22 cellular contexts compared by ENCODE assay signal in the genomic region with DNA sequence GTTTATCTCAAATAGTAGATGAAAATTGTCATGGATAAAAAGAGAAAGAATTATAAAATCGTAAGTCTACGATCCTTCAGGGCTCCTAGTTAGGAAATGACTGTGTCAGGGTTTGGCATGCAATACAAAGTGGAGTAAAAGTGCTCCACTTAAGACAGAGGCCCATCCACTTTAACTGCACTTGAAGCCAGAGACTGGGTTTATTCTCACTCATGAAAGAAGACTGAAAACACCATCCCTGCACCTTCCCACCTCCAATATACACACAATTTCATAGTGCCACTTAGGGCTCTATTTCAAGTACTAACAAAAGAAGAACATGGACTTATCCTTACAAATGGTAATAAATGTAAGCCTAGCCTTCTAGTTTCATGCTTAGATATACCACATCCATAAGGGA.
"Had no signal": no experiment of that assay in that cellular context is flagged by ENCODE, and none has a peak within 500 bp of the region (broad histone marks: within the 10 kb centered on the region; RNA-seq: fewer than 3 reads in every experiment).

No MANE protein-coding gene starts in this region.

- H3K27me3 ChIP-seq: dorsolateral prefrontal cortex, hepatocyte, neutrophil, right lobe of liver, suprapubic skin, tibial artery had no signal

- ATAC-seq: left cardiac atrium; left ventricle myocardium superior; mucosa of descending colon; naive thymus-derived CD8-positive, alpha-beta T cell; psoas muscle; right lobe of liver; stimulated activated effector memory CD8-positive, alpha-beta T cell treated with anti-CD3 and anti-CD28 coated beads, Interleukin-12 subunit alpha, Interleukin-12 subunit beta, amount 100 ng/mL, for 72 hours; stimulated activated naive CD8-positive, alpha-beta T cell treated with anti-CD3 and anti-CD28 coated beads, Interleukin-15, Interleukin-2, amounts not matched to agents 100 U/mL and 50 U/mL, for 24 hours had no signal

- DNase-seq: cortex of kidney; dorsolateral prefrontal cortex; effector CD8-positive, alpha-beta T cell; foreskin melanocyte; head of caudate nucleus; kidney; left cardiac atrium; left ventricle myocardium superior; mammary epithelial cell; mucosa of descending colon; naive thymus-derived CD8-positive, alpha-beta T cell; psoas muscle; retina; right lobe of liver; stimulated activated CD4-positive, alpha-beta T cell treated with anti-CD3 and anti-CD28 coated beads, Interleukin-4, amount 100 ng/mL, for 1 hour; stimulated activated CD8-positive, alpha-beta memory T cell treated with anti-CD3 and anti-CD28 coated beads, Interleukin-4, amount 100 ng/mL, for 48 hours; stimulated activated naive CD8-positive, alpha-beta T cell treated with anti-CD3 and anti-CD28 coated beads, Interleukin-15, Interleukin-2, amounts not matched to agents 100 U/mL and 50 U/mL, for 24 hours; tibial artery had no signal

- H3K27ac ChIP-seq: dorsolateral prefrontal cortex, hepatocyte, neutrophil, psoas muscle, right lobe of liver, suprapubic skin, tibial artery had no signal

- H3K9me3 ChIP-seq: mucosa of descending colon, neutrophil, psoas muscle, right lobe of liver, suprapubic skin, tibial artery had no signal

- H3K4me1 ChIP-seq: psoas muscle, right lobe of liver, suprapubic skin, tibial artery had no signal

- H3K4me3 ChIP-seq: dorsolateral prefrontal cortex, hepatocyte, mucosa of descending colon, psoas muscle, right lobe of liver, suprapubic skin, tibial artery had no signal

- H3K36me3 ChIP-seq: neutrophil, right lobe of liver, suprapubic skin, tibial artery had no signal
